15 cellular contexts compared by ENCODE assay signal in genomic region chr19:2223959-2224358, GRCh38. TPM values are rescaled to one million over a fixed set of nuclear protein-coding genes. Genes with fewer than 3 reads are reported as not detected.
DNase-seq lines count a peak whose midpoint lies in the region; ATAC-seq and TF ChIP-seq lines count a peak whose summit lies in the region.
"Had no signal": no experiment of that assay in that cellular context is flagged by ENCODE, and none has a peak within 500 bp of the region (broad histone marks: within the 10 kb centered on the region; RNA-seq: fewer than 3 reads in every experiment).

No MANE protein-coding gene starts in this region.

- no peaks in the 10 kb centered on the region for H3K4me1 ChIP-seq in DND-41 (ENCODE audit: insufficient read depth, low read length)
- H3K4me1 ChIP-seq in H9 (ENCODE audit: insufficient read depth, low read length): no peaks in the 10 kb centered on the region

- TF ChIP-seq CTCF in DND-41 (IDR thresholded peaks at IDR 0.05; ENCODE audit: borderline replicate concordance, extremely low read depth, low read length, poor library complexity, severe bottlenecking) (no peak), H9 (conservative IDR thresholded peaks at IDR 0.05) (no peak)
- no peak for TF ChIP-seq CTCF in activated CD8-positive, alpha-beta T cell treated with anti-CD3 and anti-CD28 coated beads for 36 hours (IDR thresholded peaks at IDR 0.05)

- WGBS in H9 (ENCODE audit: extremely low coverage, insufficient read length, low lambda C conversion rate): no CpG with 5 or more reads among the region's 14 CpGs

- no peak overlapping the region for H3K4me3 Mint-ChIP-seq in H9
- no peak overlapping the region for H3K4me3 Mint-ChIP-seq in activated CD8-positive, alpha-beta T cell treated with anti-CD3 and anti-CD28 coated beads for 36 hours
- no peak overlapping the region for H3K4me3 Mint-ChIP-seq in natural killer cell treated with Interleukin-12 subunit alpha and Interleukin-12 subunit beta and Interleukin-15 and Interleukin-18, amount 100 ng/mL, for 72 hours

- H3K9ac ChIP-seq in DND-41 (ENCODE audit: low read depth, low read length) (no peak overlapping the region), H9 (ENCODE audit: extremely low read depth, insufficient read length, low read length) (no peak overlapping the region)

- no peak overlapping the region for H2BK5ac ChIP-seq in H9 (ENCODE audit: insufficient read length, low read length)

- no peak overlapping the region for H2BK15ac ChIP-seq in H9 (ENCODE audit: low read depth, low read length)

- H3K36me3 ChIP-seq in DND-41 (ENCODE audit: insufficient read depth, low read length): peaks cover 95% of the 10 kb centered on the region

- no peaks in the 10 kb centered on the region for H3K27me3 ChIP-seq in DND-41 (ENCODE audit: insufficient read depth, low read length, poor library complexity)
- no peaks in the 10 kb centered on the region for H3K27me3 ChIP-seq in H9 (ENCODE audit: insufficient read depth, low read length)

- H3K4ac ChIP-seq in H9 (ENCODE audit: low read depth, low read length): no peak overlapping the region

- H4K91ac ChIP-seq in H9 (ENCODE audit: insufficient read length, low read depth, low read length): no peak overlapping the region

- H3T11ph ChIP-seq in H9 (ENCODE audit: low read length): no peak overlapping the region

- DNase-seq in DND-41 (no peak), H9 (no peak), NCI-H187 (lab: John Stamatoyannopoulos, UW) (no peak), SIG-M5 treated with dmso at 0.1 percent for 504 hours (lab: John Stamatoyannopoulos, UW; ENCODE audit: unreplicated experiment) (no peak), kidney tubule cell (ENCODE audit: low spot score) (no peak)
- DNase-seq in activated CD8-positive, alpha-beta T cell treated with anti-CD3 and anti-CD28 coated beads for 36 hours: peak; percentile 59
- DNase-seq in natural killer cell treated with Interleukin-12 subunit alpha and Interleukin-12 subunit beta and Interleukin-15 and Interleukin-18, amount 100 ng/mL, for 72 hours (ENCODE audit: low spot score): no peak
- DNase-seq: AML-193; dermis blood vessel endothelial cell; mesenchymal stem cell; stimulated activated CD4-positive, alpha-beta T cell treated with anti-CD3 and anti-CD28 coated beads, Interleukin-1b, Interleukin-23, amount 100 ng/mL, for 48 hours had no signal

- H4K5ac ChIP-seq in H9 (ENCODE audit: insufficient read length, low read depth, low read length): no peak overlapping the region

- H3K9me3 ChIP-seq in DND-41 (ENCODE audit: insufficient read depth, low read length, severe bottlenecking) (no peaks in the 10 kb centered on the region), H9 (ENCODE audit: control insufficient read depth, low read depth, low read length) (no peaks in the 10 kb centered on the region)

- H3K79me2 ChIP-seq in DND-41 (ENCODE audit: insufficient read depth, low read length) (peaks cover 14% of the 10 kb centered on the region; the same call in 1 of the 2 replicates), H9 (ENCODE audit: insufficient read depth, low read length) (no peaks in the 10 kb centered on the region)

- H3K4me3 ChIP-seq in DND-41 (ENCODE audit: low read depth in 1 of 2, low read length in 2 of 2): no peak overlapping the region

- no peak overlapping the region for H3K56ac ChIP-seq in H9 (ENCODE audit: insufficient read length, low read depth, low read length)

- POLR2A ChIA-PET in activated CD8-positive, alpha-beta T cell treated with anti-CD3 and anti-CD28 coated beads for 36 hours (lab: Charles Lee): no interaction called here

- H3K23me2 ChIP-seq in H9 (ENCODE audit: insufficient read length, low read depth, low read length, poor library complexity, severe bottlenecking): no peaks in the 10 kb centered on the region

- H2AFZ ChIP-seq in DND-41 (ENCODE audit: low read depth, low read length) (no peak overlapping the region), H9 (ENCODE audit: low read length) (no peak overlapping the region)

- H2BK12ac ChIP-seq in H9 (ENCODE audit: insufficient read length, low read depth, low read length): no peak overlapping the region

- peaks cover 9 to 53% (median 41%) of the 10 kb centered on the region in 3 experiments; a peak in 6 of 7 replicates for H3K36me3 Mint-ChIP-seq in H9 (ENCODE audit: insufficient read depth in 1 of 3, low read depth in 3 of 3)
- H3K36me3 Mint-ChIP-seq in activated CD8-positive, alpha-beta T cell treated with anti-CD3 and anti-CD28 coated beads for 36 hours (ENCODE audit: low read depth): peaks cover 32% of the 10 kb centered on the region
- H3K36me3 Mint-ChIP-seq in natural killer cell treated with Interleukin-12 subunit alpha and Interleukin-12 subunit beta and Interleukin-15 and Interleukin-18, amount 100 ng/mL, for 72 hours: peaks cover 4% of the 10 kb centered on the region

- H2AK5ac ChIP-seq in H9 (ENCODE audit: insufficient read length, low read length): no peak overlapping the region

- no peak overlapping the region for H3K23ac ChIP-seq in H9 (ENCODE audit: insufficient read length, low read depth, low read length)

- peak; percentile 39; the same call in 1 of the 3 replicates for ATAC-seq in DND-41 (ENCODE audit: insufficient read depth, low read depth)
- ATAC-seq in activated CD8-positive, alpha-beta T cell treated with anti-CD3 and anti-CD28 coated beads for 36 hours: peak; percentile 85
- ATAC-seq in natural killer cell treated with Interleukin-12 subunit alpha and Interleukin-12 subunit beta and Interleukin-15 and Interleukin-18, amount 100 ng/mL, for 72 hours: peak in 1 of 2 donors; percentile 49
- no peak for ATAC-seq in SK-N-SH treated with all-trans-retinoic acid at 6 μM for 48 hours

- intact Hi-C loops in activated CD8-positive, alpha-beta T cell treated with anti-CD3 and anti-CD28 coated beads for 36 hours (cut with micrococcal nuclease): no loop called here

- H4K8ac ChIP-seq in H9 (replicated peaks; ENCODE audit: insufficient read length, low read depth, low read length): no peak overlapping the region

- peak overlapping the region in 2 of 3 experiments; percentile 77 to 81; a peak in 3 of 7 replicates for H3K27ac Mint-ChIP-seq in H9
- peak overlapping the region; percentile 44 for H3K27ac Mint-ChIP-seq in activated CD8-positive, alpha-beta T cell treated with anti-CD3 and anti-CD28 coated beads for 36 hours
- peak overlapping the region; percentile 64 to 90 for H3K27ac Mint-ChIP-seq in natural killer cell treated with Interleukin-12 subunit alpha and Interleukin-12 subunit beta and Interleukin-15 and Interleukin-18, amount 100 ng/mL, for 72 hours

- no peak overlapping the region for H2BK20ac ChIP-seq in H9 (ENCODE audit: low read depth, low read length, poor library complexity, severe bottlenecking)

- H3K27ac ChIP-seq in DND-41 (ENCODE audit: low read length): no peak overlapping the region
- no peak overlapping the region for H3K27ac ChIP-seq in H9 (ENCODE audit: insufficient read length, low read depth, low read length)

- CTCF ChIA-PET in activated CD8-positive, alpha-beta T cell treated with anti-CD3 and anti-CD28 coated beads for 36 hours (lab: Charles Lee): no interaction called here

- no peak overlapping the region for H2BK120ac ChIP-seq in H9 (ENCODE audit: low read depth, low read length, poor library complexity, severe bottlenecking)

- no peak overlapping the region for H3K4me2 ChIP-seq in DND-41 (ENCODE audit: insufficient read depth, low read length)
- H3K4me2 ChIP-seq in H9 (ENCODE audit: insufficient read depth, insufficient read length, low read length): no peak overlapping the region

- no peaks in the 10 kb centered on the region; the same call in 1 of the 2 replicates for H3K27me3 Mint-ChIP-seq in H9 (ENCODE audit: low read depth)
- H3K27me3 Mint-ChIP-seq in activated CD8-positive, alpha-beta T cell treated with anti-CD3 and anti-CD28 coated beads for 36 hours: no peaks in the 10 kb centered on the region
- no peaks in the 10 kb centered on the region for H3K27me3 Mint-ChIP-seq in natural killer cell treated with Interleukin-12 subunit alpha and Interleukin-12 subunit beta and Interleukin-15 and Interleukin-18, amount 100 ng/mL, for 72 hours

- H3K14ac ChIP-seq in H9 (ENCODE audit: insufficient read depth, low read length): no peak overlapping the region

- no peak overlapping the region for H3K18ac ChIP-seq in H9 (ENCODE audit: insufficient read length, low read depth, low read length)

- H3K9me3 Mint-ChIP-seq in H9: no peaks in the 10 kb centered on the region
- no peaks in the 10 kb centered on the region for H3K9me3 Mint-ChIP-seq in activated CD8-positive, alpha-beta T cell treated with anti-CD3 and anti-CD28 coated beads for 36 hours
- no peaks in the 10 kb centered on the region for H3K9me3 Mint-ChIP-seq in natural killer cell treated with Interleukin-12 subunit alpha and Interleukin-12 subunit beta and Interleukin-15 and Interleukin-18, amount 100 ng/mL, for 72 hours

- peaks cover 39% of the 10 kb centered on the region for H4K20me1 ChIP-seq in DND-41 (ENCODE audit: insufficient read depth, low read length)
- H4K20me1 ChIP-seq in H9 (ENCODE audit: control insufficient read depth, insufficient read depth, insufficient read length): no peaks in the 10 kb centered on the region

- no peaks in the 10 kb centered on the region for H3K4me1 Mint-ChIP-seq in H9
- H3K4me1 Mint-ChIP-seq in activated CD8-positive, alpha-beta T cell treated with anti-CD3 and anti-CD28 coated beads for 36 hours (ENCODE audit: low read depth): peaks cover 7% of the 10 kb centered on the region
- H3K4me1 Mint-ChIP-seq in natural killer cell treated with Interleukin-12 subunit alpha and Interleukin-12 subunit beta and Interleukin-15 and Interleukin-18, amount 100 ng/mL, for 72 hours (ENCODE audit: low read depth in 2 of 2): peaks cover 6 to 12% of the 10 kb centered on the region in 2 donors

- no peaks in the 10 kb centered on the region for H3K79me1 ChIP-seq in H9 (ENCODE audit: insufficient read depth, low read depth, low read length, poor library complexity, severe bottlenecking)

RNA-seq across cellular contexts. Expression of gene PLEKHJ1, which starts 12.2 kb away (rescaled TPM):
- 139 and 148 TPM in 2 replicates for total RNA-seq in H9 (2021)
- total RNA-seq in activated CD8-positive, alpha-beta T cell treated with anti-CD3 and anti-CD28 coated beads for 36 hours: 10 to 100 TPM; 65.3 to 72.8 TPM
- total RNA-seq in natural killer cell treated with Interleukin-12 subunit alpha and Interleukin-12 subunit beta and Interleukin-15 and Interleukin-18, amount 100 ng/mL, for 72 hours: 10 to 100 TPM; 59.8 to 85.9 TPM

RNA-seq across cellular contexts. Expression of gene SF3A2, which starts 12.7 kb away (rescaled TPM):
- 166 and 167 TPM in 2 replicates for total RNA-seq in H9 (2021)
- 100 to 1,000 TPM; 157 to 163 TPM for total RNA-seq in activated CD8-positive, alpha-beta T cell treated with anti-CD3 and anti-CD28 coated beads for 36 hours
- 100 to 1,000 TPM in 1 of 2 donors, 10 to 100 TPM in 1; 99.2 to 192 TPM for total RNA-seq in natural killer cell treated with Interleukin-12 subunit alpha and Interleukin-12 subunit beta and Interleukin-15 and Interleukin-18, amount 100 ng/mL, for 72 hours

RNA-seq across cellular contexts. Expression of gene AMH, which starts 25.2 kb away (rescaled TPM):
- total RNA-seq in H9 (2021): 70.2 and 70.7 TPM in 2 replicates
- total RNA-seq in activated CD8-positive, alpha-beta T cell treated with anti-CD3 and anti-CD28 coated beads for 36 hours: 1 to 10 TPM; 4.5 to 6.1 TPM
- total RNA-seq in natural killer cell treated with Interleukin-12 subunit alpha and Interleukin-12 subunit beta and Interleukin-15 and Interleukin-18, amount 100 ng/mL, for 72 hours: 1 to 10 TPM; 2.8 to 3.5 TPM

RNA-seq across cellular contexts. Expression of gene JSRP1, which starts 32.3 kb away (rescaled TPM):
- total RNA-seq in H9 (2021): 0.90 and 1.1 TPM in 2 replicates
- 1 to 10 TPM; 1.0 TPM for total RNA-seq in activated CD8-positive, alpha-beta T cell treated with anti-CD3 and anti-CD28 coated beads for 36 hours
- under 1 TPM in 1 of 2 donors, not detected in 1; 0.73 TPM for total RNA-seq in natural killer cell treated with Interleukin-12 subunit alpha and Interleukin-12 subunit beta and Interleukin-15 and Interleukin-18, amount 100 ng/mL, for 72 hours
- total RNA-seq: NCI-H460, posterior vena cava, RPMI7951 had no signal

RNA-seq across cellular contexts. Expression of gene PEAK3, which starts 58.0 kb away (rescaled TPM):
- not detected in 2 replicates for total RNA-seq in H9 (2021)
- not detected for total RNA-seq in activated CD8-positive, alpha-beta T cell treated with anti-CD3 and anti-CD28 coated beads for 36 hours
- total RNA-seq in natural killer cell treated with Interleukin-12 subunit alpha and Interleukin-12 subunit beta and Interleukin-15 and Interleukin-18, amount 100 ng/mL, for 72 hours: 1 to 10 TPM; 2.4 to 8.2 TPM
- total RNA-seq: NCI-H460 had no signal

Comparison
In these comparisons a context has a peak if more than half of its experiments do, and no peak if none do; other contexts are left out.
1. RNA of gene AMH, which starts 25.2 kb away (total RNA-seq): 70.2 to 70.7 TPM in H9; 4.5 to 6.1 TPM in activated CD8-positive, alpha-beta T cell treated with anti-CD3 and anti-CD28 coated beads for 36 hours and 2.8 to 3.5 TPM in natural killer cell treated with Interleukin-12 subunit alpha and Interleukin-12 subunit beta and Interleukin-15 and Interleukin-18, amount 100 ng/mL, for 72 hours; every median in the first group is over 10 times any median in the second.
2. Peak in every context shown above with its lines, with median percentiles within 50 percentile points of each other: H3K27ac Mint-ChIP-seq.